In genomic region chr14:35406811-35407630, GRCh38 we compare ENCODE assay signal across 7 cellular contexts.
DNase-seq lines count a peak whose midpoint lies in the region; ATAC-seq and TF ChIP-seq lines count a peak whose summit lies in the region.

No MANE protein-coding gene starts in this region.

- H3K9me3 ChIP-seq in OCI-LY1 (ENCODE audit: low read length), result no peaks in the 10 kb centered on the region

- no peak for ATAC-seq in GM21717 (IDR thresholded peaks at IDR 0.05; ENCODE audit: unreplicated experiment)
- no peak for ATAC-seq in HG03135 (IDR thresholded peaks at IDR 0.05; ENCODE audit: unreplicated experiment)

- peak; percentile 90 for TF ChIP-seq RAD21 in Ishikawa (IDR thresholded peaks at IDR 0.05; ENCODE audit: low read depth)

- H3F3A ChIP-seq in OCI-LY1 (ENCODE audit: insufficient read depth, low read length), result no peaks in the 10 kb centered on the region

- no peak overlapping the region for H2AFZ ChIP-seq in OCI-LY1 (ENCODE audit: low read length)

- no peak overlapping the region for H3K27ac ChIP-seq in OCI-LY1 (ENCODE audit: low read depth, low read length, poor library complexity, severe bottlenecking)

- H3K36me3 ChIP-seq in OCI-LY1 (ENCODE audit: insufficient read depth, low read length), result peaks cover 17% of the 10 kb centered on the region

- no peak overlapping the region for H3K4me3 ChIP-seq in OCI-LY1 (ENCODE audit: low read depth, low read length, poor library complexity, severe bottlenecking)
- no peak overlapping the region for H3K4me3 ChIP-seq in choroid plexus epithelial cell (ENCODE audit: low read depth, low read length)

- H3K9me2 ChIP-seq in OCI-LY1 (ENCODE audit: low read depth, low read length), result no peaks in the 10 kb centered on the region

- no peak for TF ChIP-seq EP300 in Ishikawa (IDR thresholded peaks at IDR 0.05; ENCODE audit: borderline replicate concordance)

- peaks cover 38% of the 10 kb centered on the region for H3K4me1 ChIP-seq in OCI-LY1 (ENCODE audit: insufficient read depth, low read length, severe bottlenecking)

- H3K9ac ChIP-seq in OCI-LY1 (ENCODE audit: low read length), result no peak overlapping the region

- DNase-seq in DMS53 treated with DMSO at 0.1 percent for 48 hours (lab: John Stamatoyannopoulos, UW; ENCODE audit: unreplicated experiment) (peak; percentile 41), choroid plexus epithelial cell (ENCODE audit: low read depth) (peak; percentile 81), middle frontal gyrus (ENCODE audit: extremely low spot score, low spot score) (peak; percentile 60)

- H3K27me3 ChIP-seq in OCI-LY1 (ENCODE audit: insufficient read depth, low read length), result no peaks in the 10 kb centered on the region

- no peak overlapping the region for H3K4me2 ChIP-seq in OCI-LY1 (ENCODE audit: low read length)

- H4K20me1 ChIP-seq in OCI-LY1 (ENCODE audit: insufficient read depth, low read length), result no peaks in the 10 kb centered on the region

- TF ChIP-seq CTCF in OCI-LY1 (IDR thresholded peaks at IDR 0.05; ENCODE audit: low read length) (peak; percentile 81), choroid plexus epithelial cell (conservative IDR thresholded peaks at IDR 0.05; ENCODE audit: low read depth, low read length) (peak; percentile 79)

- no peaks in the 10 kb centered on the region for H3K79me2 ChIP-seq in OCI-LY1 (ENCODE audit: insufficient read depth, low read length)

TF ChIP-seq in Ishikawa, 13 proteins besides CTCF, POLR2A, EP300 and RAD21:
- no peak for TF ChIP-seq USF1 (IDR thresholded peaks at IDR 0.05)
- no peak for TF ChIP-seq NFIC (IDR thresholded peaks at IDR 0.05)
- no peak for TF ChIP-seq CEBPB (IDR thresholded peaks at IDR 0.05)
- no peak for TF ChIP-seq TAF1 (IDR thresholded peaks at IDR 0.05; ENCODE audit: low read depth)
- TF ChIP-seq YY1 (IDR thresholded peaks at IDR 0.05; ENCODE audit: low read depth), result no peak
- TF ChIP-seq REST (IDR thresholded peaks at IDR 0.05; ENCODE audit: low read depth), result no peak
- no peak for TF ChIP-seq TCF12 (IDR thresholded peaks at IDR 0.05; ENCODE audit: low read depth)
- 0 out of 2 replicates have a peak, but pooled peaks have one; percentile 18 for TF ChIP-seq MAX (IDR thresholded peaks at IDR 0.05)
- no peak for TF ChIP-seq EGR1 (IDR thresholded peaks at IDR 0.05)
- no peak for TF ChIP-seq ZBTB7A (IDR thresholded peaks at IDR 0.05; ENCODE audit: low read depth)
- TF ChIP-seq FOXM1 (IDR thresholded peaks at IDR 0.05; ENCODE audit: borderline replicate concordance, low read depth), result 0 out of 2 replicates have a peak, but pooled peaks have one; percentile 24
- no peak for TF ChIP-seq TEAD4 (IDR thresholded peaks at IDR 0.05)
- no peak for TF ChIP-seq CREB1 (IDR thresholded peaks at IDR 0.05; ENCODE audit: low read depth)
